In the genomic region with DNA sequence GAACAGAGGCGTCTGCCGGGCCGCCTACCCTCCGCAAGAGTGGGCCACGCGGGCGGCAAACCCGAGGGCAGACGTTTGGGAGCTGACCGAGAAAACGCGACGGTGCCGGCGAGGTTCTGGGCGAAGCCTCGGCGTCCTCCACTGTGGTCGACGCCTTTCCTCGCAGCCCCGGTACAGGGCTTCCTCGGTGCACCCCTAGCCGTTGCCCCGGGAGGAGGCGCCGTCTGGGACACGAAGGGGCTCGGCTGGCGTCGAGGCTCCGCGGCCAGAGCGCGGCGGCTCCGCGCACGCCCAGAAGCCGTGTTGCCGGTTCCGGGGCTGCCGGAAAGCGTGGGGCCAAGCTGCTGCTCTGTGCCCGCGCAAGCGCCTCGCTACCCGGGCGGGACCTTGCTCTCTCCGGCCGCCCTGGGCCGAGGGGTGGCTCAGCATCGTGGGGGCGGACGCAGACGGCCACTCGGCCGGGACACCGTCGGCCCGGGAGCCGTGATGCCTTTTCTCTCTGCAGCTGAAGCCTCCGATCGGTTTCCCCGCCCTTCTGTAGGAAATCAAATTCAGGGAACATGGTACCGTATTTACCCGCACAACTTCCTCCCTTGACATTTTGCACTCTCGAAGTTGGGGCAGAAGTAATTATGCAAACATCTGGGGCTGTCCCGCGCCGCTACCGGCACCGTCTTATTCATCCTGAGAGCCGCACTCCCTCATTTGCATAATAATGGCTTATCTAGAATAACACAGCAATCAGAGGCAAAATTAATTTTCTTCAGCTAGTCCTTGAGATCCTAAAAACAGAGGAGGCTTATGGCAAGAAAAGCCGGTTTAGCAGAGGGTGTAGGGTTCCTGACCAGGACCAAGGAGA, we compare ENCODE assay signal across 8 cellular contexts. TPM values are rescaled to one million over a fixed set of nuclear protein-coding genes. Genes with fewer than 3 reads are reported as not detected.
DNase-seq lines count a peak whose midpoint lies in the region; ATAC-seq, FAIRE-seq and TF ChIP-seq lines count a peak whose summit lies in the region.

No MANE protein-coding gene starts in this region.

- H3K9me2 ChIP-seq in GM23248 (ENCODE audit: insufficient read depth): no peaks in the 10 kb centered on the region

- in situ Hi-C loops in GM23248 (cut with MboI): no loop called here

- no peak for TF ChIP-seq POLR2A in GM18505 (IDR thresholded peaks at IDR 0.05; ENCODE audit: borderline replicate concordance, extremely low read depth, insufficient read depth, insufficient read length)
- TF ChIP-seq POLR2A in Peyer's patch (IDR thresholded peaks at IDR 0.05): no peak

- H2AFZ ChIP-seq in GM23248: no peak overlapping the region; the same call in 1 of the 2 replicates

- no peaks in the 10 kb centered on the region for H3K36me3 ChIP-seq in Peyer's patch
- no peaks in the 10 kb centered on the region for H3K36me3 ChIP-seq in GM23248 (ENCODE audit: low read depth)

- peaks cover 95% of the 10 kb centered on the region for H3K27me3 Mint-ChIP-seq in brain

- no peaks in the 10 kb centered on the region for H3K79me2 ChIP-seq in GM23248 (ENCODE audit: insufficient read depth)

- no peak for FAIRE-seq in D721Med (lab: Jason Lieb, UNC)

- H3K9me3 Mint-ChIP-seq in brain: peaks cover 0 to 14% (median 8%) of the 10 kb centered on the region in 5 experiments

- peaks cover 0 to 25% (median 0%) of the 10 kb centered on the region in 4 donors for H3K9me3 ChIP-seq in Peyer's patch
- no peaks in the 10 kb centered on the region for H3K9me3 ChIP-seq in GM23248 (ENCODE audit: low read depth)

- H3K4me3 ChIP-seq in Peyer's patch (peak overlapping the region in 3 of 4 donors; percentile 13 to 22 (median 16)), skeletal muscle cell (ENCODE audit: low read depth, low read length) (peak overlapping the region; percentile 23), GM23248 (no peak overlapping the region)

- H3K4me3 Mint-ChIP-seq in brain: peak overlapping the region; percentile 62 to 85 (median 81)

- H3K4me1 Mint-ChIP-seq in brain: peaks cover 54% of the 10 kb centered on the region

- peak overlapping the region in 1 of 5 experiments; percentile 63 for H3K27ac Mint-ChIP-seq in brain

- no peak overlapping the region for H3K9ac ChIP-seq in GM23248

- H3K27me3 ChIP-seq in Peyer's patch: peaks cover 7 to 100% of the 10 kb centered on the region in 2 donors
- peaks cover 98% of the 10 kb centered on the region for H3K27me3 ChIP-seq in GM23248 (replicated peaks; ENCODE audit: insufficient read depth)

- no peaks in the 10 kb centered on the region for H3K36me3 Mint-ChIP-seq in brain

- no peaks in the 10 kb centered on the region for H4K20me1 ChIP-seq in GM23248 (ENCODE audit: insufficient read depth)

- H3K4me1 ChIP-seq in Peyer's patch (peaks cover 0 to 44% (median 9%) of the 10 kb centered on the region in 4 donors), GM23248 (ENCODE audit: insufficient read depth) (no peaks in the 10 kb centered on the region)

- TF ChIP-seq CTCF in Peyer's patch (IDR thresholded peaks at IDR 0.05): no peak
- TF ChIP-seq CTCF in brain (conservative IDR thresholded peaks at IDR 0.05): no peak
- TF ChIP-seq CTCF in D721Med (IDR thresholded peaks at IDR 0.05; ENCODE audit: insufficient read depth, missing control alignments): no peak

- H3K4me2 ChIP-seq in GM23248 (ENCODE audit: unreplicated experiment): no peak overlapping the region

- 13 to 15% methylated on average over 59 to 71 of the region's 76 CpGs for WGBS in GM23248 (ENCODE audit: low coverage in 1 of 2, low lambda C conversion rate in 2 of 2, missing lambda C conversion rate in 2 of 2), 2 experiments

- no peaks in the 10 kb centered on the region for H3F3A ChIP-seq in GM23248 (ENCODE audit: insufficient read depth)

- DNase-seq in Peyer's patch (peak; percentile 55 to 66 (median 63)), skeletal muscle cell (ENCODE audit: low read depth) (no peak), D721Med (ENCODE audit: insufficient read length, low spot score) (no peak), medulla oblongata (ENCODE audit: extremely low spot score) (no peak), GM23248 (no peak)

- ATAC-seq in GM18505 (IDR thresholded peaks at IDR 0.05; ENCODE audit: unreplicated experiment): peak; percentile 45
- ATAC-seq in HG02759 (IDR thresholded peaks at IDR 0.05; ENCODE audit: unreplicated experiment): peak; percentile 66

- H3K27ac ChIP-seq in Peyer's patch (no peak overlapping the region), GM23248 (no peak overlapping the region)

RNA-seq across cellular contexts. Expression of a gene that starts 7.3 kb away (rescaled TPM):
- total RNA-seq in Peyer's patch: 10 to 100 TPM in 1 of 4 donors, 1 to 10 TPM in 3; 2.5 to 14.9 (median 3.5) TPM
- polyA plus RNA-seq in brain (ENCODE audit: insufficient read depth, low read depth, low replicate concordance) (9.4 TPM), GM23248 (2016; fragmentation: Nextera tagmentation; extraction: Ambion mirVana) (5.9 and 6.4 TPM in 2 replicates)
- total RNA-seq in GM23248 (2014; rRNA removed; shearing (Covaris generic)): 2.7 and 3.9 TPM in 2 replicates

RNA-seq across cellular contexts. Expression of a gene that starts 26.3 kb away (rescaled TPM):
- total RNA-seq in Peyer's patch: under 1 TPM; 0.18 to 0.85 (median 0.81) TPM
- polyA plus RNA-seq in brain (ENCODE audit: insufficient read depth, low read depth, low replicate concordance) (36.4 TPM), GM23248 (2016; fragmentation: Nextera tagmentation; extraction: Ambion mirVana) (0.13 and 0.23 TPM in 2 replicates)
- total RNA-seq in GM23248 (2014; rRNA removed; shearing (Covaris generic)): 0.11 and 0.13 TPM in 2 replicates

RNA-seq across cellular contexts. Expression of a gene that starts 35.0 kb away (rescaled TPM):
- total RNA-seq in Peyer's patch: 10 to 100 TPM in 2 of 4 donors, 1 to 10 TPM in 2; 4.9 to 19.0 (median 12.3) TPM
- polyA plus RNA-seq in brain (ENCODE audit: insufficient read depth, low read depth, low replicate concordance) (30.6 TPM), GM23248 (2016; fragmentation: Nextera tagmentation; extraction: Ambion mirVana) (1.2 and 1.4 TPM in 2 replicates)
- 11.4 and 18.9 TPM in 2 replicates for total RNA-seq in GM23248 (2014; rRNA removed; shearing (Covaris generic))

Comparison
In these comparisons a context has a peak if more than half of its experiments do, and no peak if none do; other contexts are left out.
1. DNase-seq: peak in Peyer's patch (3 of 3); none in skeletal muscle cell (single experiment), D721Med (single experiment), medulla oblongata (single experiment) and GM23248 (single experiment).